12 cellular contexts compared by ENCODE assay signal in genomic region chr1:243944429-243945160, GRCh38.
DNase-seq lines count a peak whose midpoint lies in the region; ATAC-seq and TF ChIP-seq lines count a peak whose summit lies in the region.
"Had no signal": no experiment of that assay in that cellular context is flagged by ENCODE, and none has a peak within 500 bp of the region (broad histone marks: within the 10 kb centered on the region; RNA-seq: fewer than 3 reads in every experiment).

No MANE protein-coding gene starts in this region.

- H2BK15ac ChIP-seq in IMR-90 (ENCODE audit: low read depth, low read length): no peak overlapping the region

- H4K8ac ChIP-seq in IMR-90 (ENCODE audit: low read depth in 2 of 2, low read length in 2 of 2): no peak overlapping the region

- H3K4me2 ChIP-seq in IMR-90 (ENCODE audit: low read depth, low read length): no peak overlapping the region
- H3K4me2 ChIP-seq in mammary epithelial cell (ENCODE audit: insufficient read depth, low read depth, low read length): peak overlapping the region; percentile 32

- TF ChIP-seq CTCF in IMR-90 (conservative IDR thresholded peaks at IDR 0.05; ENCODE audit: low read depth, low read length): no peak
- TF ChIP-seq CTCF in mammary epithelial cell (conservative IDR thresholded peaks at IDR 0.05 in 1 of 2, IDR thresholded peaks at IDR 0.05 in 1 of 2; ENCODE audit: extremely low read depth in 1 of 2, insufficient read depth in 1 of 2, low read depth in 1 of 2, low read length in 2 of 2): no peak

- TF ChIP-seq POLR2A in IMR-90 (IDR thresholded peaks at IDR 0.05; ENCODE audit: low read depth, low read length): no peak

- in situ Hi-C loops in IMR-90 (cut with MboI; ENCODE audit: low sequenced_read_pairs) (no loop called here), mammary epithelial cell (cut with MboI; ENCODE audit: low sequenced_read_pairs in 2 of 2) (no loop called here)

- H3K27me3 ChIP-seq in IMR-90 (ENCODE audit: control insufficient read depth, insufficient read depth, low read length) (no peaks in the 10 kb centered on the region; the same call in 1 of the 2 replicates), mammary epithelial cell (ENCODE audit: insufficient read depth, low read length) (no peaks in the 10 kb centered on the region)

- H3K23ac ChIP-seq in IMR-90 (ENCODE audit: low read depth, low read length): no peak overlapping the region

- DNase-seq in AG20443 (ENCODE audit: low spot score): peak; percentile 70
- peak; percentile 62 for DNase-seq in IMR-90
- DNase-seq in mammary epithelial cell: peak; percentile 96
- DNase-seq in iPS-NIHi7 (ENCODE audit: extremely low spot score): peak; percentile 81
- DNase-seq in NCI-H187 (lab: John Stamatoyannopoulos, UW): no peak
- DNase-seq in A172 (ENCODE audit: low spot score): no peak
- DNase-seq in UCSD-AML1 (lab: John Stamatoyannopoulos, UW; ENCODE audit: unreplicated experiment): no peak
- DNase-seq: activated CD8-positive, alpha-beta memory T cell treated with anti-CD3 and anti-CD28 coated beads, Interleukin-2, amount 10 ng/mL, durations not matched to agents 7 days and 5 days; hypothalamus; KG1; NCI-H69 had no signal

- TF ChIP-seq RAD21 in IMR-90 (IDR thresholded peaks at IDR 0.05; ENCODE audit: low read length): no peak

- H2AK9ac ChIP-seq in IMR-90 (replicated peaks; ENCODE audit: low read depth, low read length, poor library complexity): no peak overlapping the region

- dilution Hi-C loops in IMR-90 (cut with HindIII; ENCODE audit: low sequenced_read_pairs, unreplicated experiment): no loop called here
- dilution Hi-C loops in mammary epithelial cell (cut with HindIII; ENCODE audit: low sequenced_read_pairs): loop anchor here (5.0 kb wide), 2 partner anchors 33 to 52 kb away; no protein-coding TSS in a partner anchor

- H3K4me1 ChIP-seq in IMR-90 (ENCODE audit: control insufficient read depth, insufficient read depth, low read length) (no peaks in the 10 kb centered on the region), mammary epithelial cell (ENCODE audit: insufficient read depth, low read length) (peaks cover 12% of the 10 kb centered on the region)

- H3K9me3 ChIP-seq in IMR-90 (ENCODE audit: control insufficient read depth, insufficient read depth, low read length): no peaks in the 10 kb centered on the region
- no peaks in the 10 kb centered on the region for H3K9me3 ChIP-seq in mammary epithelial cell (replicated peaks; ENCODE audit: insufficient read depth, low read length)

- 38% methylated on average over 13 of the region's 21 CpGs; no CpG with 5 or more reads in 1 of the 2 experiments for WGBS in IMR-90 (ENCODE audit: extremely low coverage in 2 of 2, insufficient read length in 1 of 2), 2 experiments
- WGBS in mammary epithelial cell (ENCODE audit: low coverage, missing lambda C conversion rate): 43% methylated on average over 21 of the region's 21 CpGs

- no peak overlapping the region for H3K14ac ChIP-seq in IMR-90 (replicated peaks; ENCODE audit: low read depth, low read length)

- no peak overlapping the region for H3K4me3 ChIP-seq in IMR-90 (ENCODE audit: insufficient read depth, low read depth, low read length)
- no peak overlapping the region for H3K4me3 ChIP-seq in mammary epithelial cell (replicated peaks in 1 of 3; ENCODE audit: insufficient read depth in 1 of 3, low read depth in 2 of 3, low read length in 3 of 3)

- H2AK5ac ChIP-seq in IMR-90 (ENCODE audit: low read depth, low read length): no peak overlapping the region

- H3K27ac ChIP-seq in IMR-90 (ENCODE audit: insufficient read depth, low read length) (no peak overlapping the region), mammary epithelial cell (ENCODE audit: insufficient read depth, low read depth, low read length) (peak overlapping the region; percentile 41)

- intact Hi-C loops in IMR-90 (cut with micrococcal nuclease) (no loop called here), mammary epithelial cell (cut with micrococcal nuclease) (loop anchor here (2.0 to 5.0 kb wide), 2 partner anchors 20 to 92 kb away; partner anchors contain the start of gene AKT3)

- BruUV-seq in IMR-90 (replicated peaks; lab: Mats Ljungman, UMichigan) (no TSS peak), mammary epithelial cell (replicated peaks; lab: Mats Ljungman, UMichigan) (no TSS peak)

- H3K18ac ChIP-seq in IMR-90 (ENCODE audit: low read depth, low read length): no peak overlapping the region

- no peak overlapping the region for H3K4ac ChIP-seq in IMR-90 (ENCODE audit: low read depth, low read length)

- no peak overlapping the region for H2BK20ac ChIP-seq in IMR-90 (ENCODE audit: low read depth, low read length)

- H3K79me2 ChIP-seq in mammary epithelial cell (ENCODE audit: insufficient read depth, low read length): no peaks in the 10 kb centered on the region

- POLR2A ChIA-PET in IMR-90 (lab: Charles Lee; ENCODE audit: unreplicated experiment): no interaction called here

- H3K36me3 ChIP-seq in IMR-90 (ENCODE audit: control insufficient read depth, insufficient read depth, low read length): no peaks in the 10 kb centered on the region
- H3K36me3 ChIP-seq in mammary epithelial cell (ENCODE audit: insufficient read depth, low read length): no peaks in the 10 kb centered on the region

- H3K56ac ChIP-seq in IMR-90 (ENCODE audit: extremely low read depth, insufficient read depth, low read length): no peak overlapping the region

- H3K9ac ChIP-seq in IMR-90 (ENCODE audit: low read depth, low read length) (no peak overlapping the region), mammary epithelial cell (ENCODE audit: insufficient read depth, low read length) (no peak overlapping the region)

- ATAC-seq in IMR-90 (ENCODE audit: low read depth) (peak; percentile 78), GM21786 (IDR thresholded peaks at IDR 0.05; ENCODE audit: unreplicated experiment) (no peak)
- ATAC-seq: activated CD8-positive, alpha-beta memory T cell treated with anti-CD3 and anti-CD28 coated beads, Interleukin-2, amount 10 ng/mL, durations not matched to agents 7 days and 5 days had no signal

- H4K20me1 ChIP-seq in IMR-90 (ENCODE audit: insufficient read depth, low read length): no peaks in the 10 kb centered on the region
- H4K20me1 ChIP-seq in mammary epithelial cell (ENCODE audit: insufficient read depth, low read length): peaks cover 2% of the 10 kb centered on the region

- H2BK120ac ChIP-seq in IMR-90 (ENCODE audit: low read depth, low read length): no peak overlapping the region

- no peak overlapping the region for H4K5ac ChIP-seq in IMR-90 (ENCODE audit: low read depth, low read length)

- H3K79me1 ChIP-seq in IMR-90 (ENCODE audit: low read depth in 1 of 2, low read length in 2 of 2): no peaks in the 10 kb centered on the region

- H2AFZ ChIP-seq in IMR-90 (replicated peaks; ENCODE audit: low read length, poor library complexity) (peak overlapping the region; percentile 28), mammary epithelial cell (ENCODE audit: low read depth, low read length) (peak overlapping the region; percentile 51)

- no peaks in the 10 kb centered on the region; the same call in 1 of the 2 replicates for H3K9me1 ChIP-seq in IMR-90 (ENCODE audit: insufficient read depth, low read length)

- no peak overlapping the region for H4K91ac ChIP-seq in IMR-90 (ENCODE audit: insufficient read depth, low read depth, low read length)

- no peak overlapping the region for H2BK5ac ChIP-seq in IMR-90 (ENCODE audit: low read depth, low read length, poor library complexity, severe bottlenecking)

- CTCF ChIA-PET in IMR-90 (lab: Yijun Ruan, JAX): interaction anchor here (0.6 kb wide), 1 partner anchor 52 kb away, joined by 3 read pairs; no protein-coding TSS in a partner anchor
- CTCF ChIA-PET in mammary epithelial cell (lab: Charles Lee; ENCODE audit: low non-redundant PET): no interaction called here

TF ChIP-seq in IMR-90, 13 proteins besides CTCF, POLR2A, EP300 and RAD21:
- TF ChIP-seq CHD1 (IDR thresholded peaks at IDR 0.05; ENCODE audit: low read depth, low read length): no peak
- no peak for TF ChIP-seq RFX5 (IDR thresholded peaks at IDR 0.05; ENCODE audit: low read depth, low read length)
- TF ChIP-seq MXI1 (IDR thresholded peaks at IDR 0.05; ENCODE audit: borderline replicate concordance, low read depth, low read length): no peak
- no peak for TF ChIP-seq RCOR1 (IDR thresholded peaks at IDR 0.05; ENCODE audit: insufficient replicate concordance, low read length)
- no peak; the same call in 1 of the 2 replicates for TF ChIP-seq SMC3 (IDR thresholded peaks at IDR 0.05; ENCODE audit: low read depth, low read length)
- TF ChIP-seq NFE2L2 (IDR thresholded peaks at IDR 0.05; ENCODE audit: low read depth, low read length): no peak
- TF ChIP-seq FOS (IDR thresholded peaks at IDR 0.05; ENCODE audit: low read depth, low read length): no peak
- no peak for TF ChIP-seq BHLHE40 (IDR thresholded peaks at IDR 0.05; ENCODE audit: low read depth, low read length)
- no peak for TF ChIP-seq MAZ (IDR thresholded peaks at IDR 0.05; ENCODE audit: borderline replicate concordance, low read depth, low read length)
- no peak for TF ChIP-seq ELK1 (IDR thresholded peaks at IDR 0.05; ENCODE audit: borderline replicate concordance, low read depth, low read length)
- TF ChIP-seq MAFK (IDR thresholded peaks at IDR 0.05; ENCODE audit: low read depth, low read length): no peak

Comparison
In these comparisons a context has a peak if more than half of its experiments do, and no peak if none do; other contexts are left out.
1. DNase-seq: peak in AG20443 (single experiment), IMR-90 (single experiment), mammary epithelial cell (single experiment) and iPS-NIHi7 (single experiment); none in NCI-H187 (0 of 2), A172 (single experiment) and UCSD-AML1 (single experiment).